ENCODE assay signal across 1 cellular context in genomic region chr1:245270972-245271371, GRCh38.
TF ChIP-seq lines count a peak whose summit lies in the region.

No MANE protein-coding gene starts in this region.

TF ChIP-seq in HCT116, 20 proteins besides CTCF, POLR2A, EP300 and RAD21 (continued from another document):
- TF ChIP-seq REST (IDR thresholded peaks at IDR 0.05; ENCODE audit: low read depth): no peak
- no peak for TF ChIP-seq POLR2AphosphoS5 (IDR thresholded peaks at IDR 0.05; ENCODE audit: low read depth, low read length)
- no peak for TF ChIP-seq YY1 (IDR thresholded peaks at IDR 0.05; ENCODE audit: extremely low read depth, insufficient replicate concordance, low read depth, low read length)
- no peak for TF ChIP-seq SP1 (IDR thresholded peaks at IDR 0.05; ENCODE audit: low read depth)
